ENCODE assay signal across 8 cellular contexts in the genomic region with DNA sequence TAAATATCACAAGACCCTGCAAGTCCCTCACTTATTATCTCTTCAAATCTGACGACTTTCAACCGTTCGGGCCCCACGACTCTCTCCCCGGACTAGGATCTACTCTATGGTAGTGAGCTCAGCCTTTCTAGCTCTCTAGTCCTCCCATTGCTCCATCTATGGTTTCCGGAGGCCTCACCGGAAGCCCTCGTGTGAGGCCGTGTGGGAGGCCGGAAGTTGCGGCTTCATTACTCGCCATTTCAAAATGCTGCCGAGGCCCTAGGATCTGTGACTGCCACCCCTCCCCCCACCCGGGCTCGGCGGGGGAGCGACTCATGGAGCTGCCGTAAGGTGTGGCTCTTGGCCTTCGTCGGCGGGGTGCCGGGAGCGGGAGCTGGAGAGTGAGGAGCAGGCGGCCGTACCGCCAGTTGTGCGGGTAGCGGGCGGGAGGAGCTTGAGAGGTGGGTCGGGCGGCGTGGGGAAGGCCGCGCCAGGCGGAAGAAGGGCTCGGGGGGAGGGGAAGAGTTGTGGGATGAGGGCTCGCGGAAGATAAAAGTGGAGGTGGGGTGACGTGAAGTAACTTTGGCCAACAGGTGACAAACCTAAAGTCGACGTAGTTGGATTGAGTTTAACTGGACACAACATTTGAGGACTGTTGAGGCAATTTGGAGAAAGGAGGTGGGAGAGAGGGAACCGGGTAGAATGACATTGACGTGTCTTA. TPM values are rescaled to one million over a fixed set of nuclear protein-coding genes. Genes with fewer than 3 reads are reported as not detected.
DNase-seq lines count a peak whose midpoint lies in the region; ATAC-seq and TF ChIP-seq lines count a peak whose summit lies in the region.

A gene with protein sequence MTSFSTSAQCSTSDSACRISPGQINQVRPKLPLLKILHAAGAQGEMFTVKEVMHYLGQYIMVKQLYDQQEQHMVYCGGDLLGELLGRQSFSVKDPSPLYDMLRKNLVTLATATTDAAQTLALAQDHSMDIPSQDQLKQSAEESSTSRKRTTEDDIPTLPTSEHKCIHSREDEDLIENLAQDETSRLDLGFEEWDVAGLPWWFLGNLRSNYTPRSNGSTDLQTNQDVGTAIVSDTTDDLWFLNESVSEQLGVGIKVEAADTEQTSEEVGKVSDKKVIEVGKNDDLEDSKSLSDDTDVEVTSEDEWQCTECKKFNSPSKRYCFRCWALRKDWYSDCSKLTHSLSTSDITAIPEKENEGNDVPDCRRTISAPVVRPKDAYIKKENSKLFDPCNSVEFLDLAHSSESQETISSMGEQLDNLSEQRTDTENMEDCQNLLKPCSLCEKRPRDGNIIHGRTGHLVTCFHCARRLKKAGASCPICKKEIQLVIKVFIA (plus strand): TSS at position 227 of the 700 bp plus-strand sequence. CDS start 9,113 bp downstream, outside the sequence.

- POLR2A ChIA-PET in activated CD4-positive, alpha-beta T cell treated with anti-CD3 and anti-CD28 coated beads, Interleukin-2, amount 10 ng/mL, durations not matched to agents 7 days and 5 days (lab: Charles Lee): interaction anchor here (0.6 to 1.6 kb wide), 7 partner anchors 9 to 106 kb away, joined by 3 to 9 read pairs (median 4); no protein-coding TSS in a partner anchor

- no peaks in the 10 kb centered on the region for H3K9me3 Mint-ChIP-seq in activated CD4-positive, alpha-beta T cell treated with anti-CD3 and anti-CD28 coated beads, Interleukin-2, amount 10 ng/mL, durations not matched to agents 7 days and 5 days

- ATAC-seq in GM19397 (IDR thresholded peaks at IDR 0.05; ENCODE audit: unreplicated experiment) (peak; percentile 75), HG03558 (IDR thresholded peaks at IDR 0.05; ENCODE audit: extremely low read depth, unreplicated experiment) (peak; percentile 40), left lobe of liver (peak; percentile 95)

- no peak within 1 kb of the TSS for H3K27ac Mint-ChIP-seq in activated CD4-positive, alpha-beta T cell treated with anti-CD3 and anti-CD28 coated beads, Interleukin-2, amount 10 ng/mL, durations not matched to agents 7 days and 5 days

- TF ChIP-seq CTCF in C4-2B (conservative IDR thresholded peaks at IDR 0.05): no peak

- peaks cover 74% of the 10 kb centered on the region for H3K4me1 Mint-ChIP-seq in activated CD4-positive, alpha-beta T cell treated with anti-CD3 and anti-CD28 coated beads, Interleukin-2, amount 10 ng/mL, durations not matched to agents 7 days and 5 days

- DNase-seq in NCI-H748 (lab: John Stamatoyannopoulos, UW; ENCODE audit: unreplicated experiment) (peak; percentile 95), dedifferentiated amniotic fluid mesenchymal stem cell (ENCODE audit: extremely low spot score) (peak; percentile 95), left lobe of liver (ENCODE audit: low spot score) (peak; percentile 93)
- DNase-seq in activated CD4-positive, alpha-beta T cell treated with anti-CD3 and anti-CD28 coated beads, Interleukin-2, amount 10 ng/mL, durations not matched to agents 7 days and 5 days: peak; percentile 95
- DNase-seq in stimulated activated CD4-positive, alpha-beta T cell treated with anti-CD3 and anti-CD28 coated beads, Interleukin-2, amount 100 ng/mL, for 24 hours: peak; percentile 94 to 97

- H3K27ac ChIP-seq in C4-2B: peak within 1 kb of the TSS; percentile 84

- peaks cover 42% of the 10 kb centered on the region for H3K36me3 Mint-ChIP-seq in activated CD4-positive, alpha-beta T cell treated with anti-CD3 and anti-CD28 coated beads, Interleukin-2, amount 10 ng/mL, durations not matched to agents 7 days and 5 days (ENCODE audit: low read depth)

- H3K27me3 Mint-ChIP-seq in activated CD4-positive, alpha-beta T cell treated with anti-CD3 and anti-CD28 coated beads, Interleukin-2, amount 10 ng/mL, durations not matched to agents 7 days and 5 days: no peaks in the 10 kb centered on the region

- CTCF ChIA-PET in activated CD4-positive, alpha-beta T cell treated with anti-CD3 and anti-CD28 coated beads, Interleukin-2, amount 10 ng/mL, durations not matched to agents 7 days and 5 days (lab: Charles Lee): interaction anchor here (0.7 to 4.4 kb wide), 9 partner anchors 9 to 291 kb away, joined by 3 to 40 read pairs (median 4); no protein-coding TSS in a partner anchor

- no peak within 1 kb of the TSS for H3K4me3 Mint-ChIP-seq in activated CD4-positive, alpha-beta T cell treated with anti-CD3 and anti-CD28 coated beads, Interleukin-2, amount 10 ng/mL, durations not matched to agents 7 days and 5 days

RNA-seq across cellular contexts. Expression of the gene that starts here (rescaled TPM):
- 10 to 100 TPM; 95.0 to 98.1 TPM for total RNA-seq in activated CD4-positive, alpha-beta T cell treated with anti-CD3 and anti-CD28 coated beads, Interleukin-2, amount 10 ng/mL, durations not matched to agents 7 days and 5 days
- 27.4 TPM for total RNA-seq in left lobe of liver

Comparison
In these comparisons a context has a peak if more than half of its experiments do, and no peak if none do; other contexts are left out.
1. Peak in every context shown above with its lines: DNase-seq, ATAC-seq and H3K27ac ChIP-seq.
2. ATAC-seq: peak in every context shown above with its lines; median percentile 95 in left lobe of liver; 75 in GM19397; 40 in HG03558.